ENCODE assay signal across 10 cellular contexts in the genomic region with DNA sequence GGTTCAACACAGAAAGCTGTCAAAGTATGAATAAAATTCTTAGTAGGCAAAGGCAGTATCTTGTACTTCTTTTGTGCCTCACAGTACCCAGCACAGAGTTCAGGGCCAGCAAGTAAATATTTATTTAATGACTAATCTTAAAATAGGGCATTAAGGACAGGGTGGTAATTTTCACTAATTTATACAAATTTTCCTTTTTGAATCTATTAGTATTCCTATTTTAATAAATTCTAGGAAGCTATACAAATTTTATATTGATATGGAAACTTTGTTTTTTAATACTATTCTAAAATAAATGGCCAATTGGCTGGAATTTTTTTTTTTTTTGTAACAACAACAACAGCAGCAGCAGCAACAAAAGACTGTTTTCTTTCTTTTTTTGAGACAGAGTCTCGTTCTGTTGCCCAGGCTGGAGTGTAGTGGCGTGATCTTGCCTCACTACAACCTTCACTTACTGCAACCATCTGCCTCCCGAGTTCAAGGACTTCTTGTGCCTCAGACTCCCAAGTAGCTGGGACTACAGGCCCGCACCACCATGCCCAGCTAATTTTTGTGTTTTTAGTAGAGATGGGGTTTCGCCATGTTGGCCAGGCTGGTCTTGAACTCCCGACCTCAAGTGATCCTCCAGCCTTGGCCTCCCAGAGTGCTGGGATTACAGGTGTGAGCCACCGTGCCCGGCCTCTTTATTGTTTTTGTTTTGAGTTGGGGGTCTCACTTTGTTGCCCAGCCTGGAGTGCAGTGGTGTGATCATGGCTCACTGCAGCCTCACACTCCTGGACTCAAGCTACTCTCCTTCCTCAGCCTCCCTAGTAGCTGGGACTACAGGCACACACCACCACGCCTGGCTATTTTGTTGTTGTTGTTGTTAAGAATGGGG.
A peak's percentile ranks its signal among the peaks of the same experiment; 100 is the strongest.
DNase-seq lines count a peak whose midpoint lies in the region; ATAC-seq and TF ChIP-seq lines count a peak whose summit lies in the region.
"Had no signal": no experiment of that assay in that cellular context is flagged by ENCODE, and none has a peak within 500 bp of the region (broad histone marks: within the 10 kb centered on the region; RNA-seq: fewer than 3 reads in every experiment).

No MANE protein-coding gene starts in this region.

- CTCF ChIA-PET in activated CD8-positive, alpha-beta T cell treated with anti-CD3 and anti-CD28 coated beads for 36 hours (lab: Charles Lee): interaction anchor here (0.7 to 17.4 kb wide), 13 partner anchors 7 to 352 kb away, joined by 3 to 236 read pairs (median 7); a partner anchor contains a TSS

- H3K4me3 ChIP-seq in left ventricle myocardium inferior: peak overlapping the region; percentile 48
- no peak overlapping the region for H3K4me3 ChIP-seq in skeletal muscle tissue (ENCODE audit: low read length in 3 of 3)
- no peak overlapping the region for H3K4me3 ChIP-seq in mucosa of descending colon

- H3K27ac ChIP-seq in left ventricle myocardium inferior (replicated peaks) (peak overlapping the region; percentile 97), skeletal muscle tissue (ENCODE audit: low read depth, low read length) (peak overlapping the region; percentile 87)

- peaks cover 69% of the 10 kb centered on the region for H3K4me1 Mint-ChIP-seq in activated CD8-positive, alpha-beta T cell treated with anti-CD3 and anti-CD28 coated beads for 36 hours (ENCODE audit: low read depth)

- H3K9me3 Mint-ChIP-seq in activated CD8-positive, alpha-beta T cell treated with anti-CD3 and anti-CD28 coated beads for 36 hours: peaks cover 7% of the 10 kb centered on the region
- H3K9me3 Mint-ChIP-seq: stimulated activated naive CD8-positive, alpha-beta T cell treated with anti-CD3 and anti-CD28 coated beads, Interleukin-15, amount 100 ng/mL, for 72 hours had no signal

- H3K9ac ChIP-seq in skeletal muscle tissue (ENCODE audit: low read depth in 1 of 3, low read length in 3 of 3): peak overlapping the region in 2 of 3 donors; percentile 69 to 78
- H3K9ac ChIP-seq: parathyroid adenoma had no signal

- POLR2A ChIA-PET in activated CD8-positive, alpha-beta T cell treated with anti-CD3 and anti-CD28 coated beads for 36 hours (lab: Charles Lee): interaction anchor here (0.7 to 1.0 kb wide), 3 partner anchors 41 to 69 kb away, joined by 3 read pairs; no protein-coding TSS in a partner anchor

- intact Hi-C loops in activated CD8-positive, alpha-beta T cell treated with anti-CD3 and anti-CD28 coated beads for 36 hours (cut with micrococcal nuclease): loop anchor here (5.0 kb wide), 1 partner anchor 64 kb away; no protein-coding TSS in a partner anchor
- intact Hi-C loops in left ventricle myocardium inferior (cut with micrococcal nuclease): no loop called here
- intact Hi-C loops in posterior vena cava (cut with DNase I): loop anchor here (2.0 to 5.0 kb wide), 2 partner anchors 19 to 129 kb away; no protein-coding TSS in a partner anchor
- intact Hi-C loops in mucosa of descending colon (cut with DNase I, micrococcal nuclease): no loop called here

- H3K9me3 ChIP-seq in left ventricle myocardium inferior (replicated peaks) (no peaks in the 10 kb centered on the region), skeletal muscle tissue (ENCODE audit: control insufficient read depth in 3 of 3, low read length in 3 of 3) (no peaks in the 10 kb centered on the region), mucosa of descending colon (no peaks in the 10 kb centered on the region)

- H3K4me3 Mint-ChIP-seq in activated CD8-positive, alpha-beta T cell treated with anti-CD3 and anti-CD28 coated beads for 36 hours: no peak overlapping the region

- H3K27me3 Mint-ChIP-seq in activated CD8-positive, alpha-beta T cell treated with anti-CD3 and anti-CD28 coated beads for 36 hours: no peaks in the 10 kb centered on the region
- H3K27me3 Mint-ChIP-seq: stimulated activated naive CD8-positive, alpha-beta T cell treated with anti-CD3 and anti-CD28 coated beads, Interleukin-15, amount 100 ng/mL, for 72 hours had no signal

- no peak for TF ChIP-seq CTCF in activated CD8-positive, alpha-beta T cell treated with anti-CD3 and anti-CD28 coated beads for 36 hours (IDR thresholded peaks at IDR 0.05)
- no peak for TF ChIP-seq CTCF in left ventricle myocardium inferior (IDR thresholded peaks at IDR 0.05; ENCODE audit: borderline replicate concordance)
- TF ChIP-seq CTCF in mucosa of descending colon (IDR thresholded peaks at IDR 0.05): no peak

- peaks cover 27% of the 10 kb centered on the region for H3K36me3 ChIP-seq in left ventricle myocardium inferior
- H3K36me3 ChIP-seq in skeletal muscle tissue (ENCODE audit: control insufficient read depth in 3 of 3, insufficient read depth in 3 of 3, low read length in 3 of 3): peaks cover 2 to 7% (median 3%) of the 10 kb centered on the region in 3 donors
- H3K36me3 ChIP-seq in mucosa of descending colon (ENCODE audit: low read depth): no peaks in the 10 kb centered on the region

- peak overlapping the region; percentile 70 for H3K27ac Mint-ChIP-seq in activated CD8-positive, alpha-beta T cell treated with anti-CD3 and anti-CD28 coated beads for 36 hours

- DNase-seq in EH (ENCODE audit: low read depth) (peak; percentile 37), left ventricle myocardium inferior (no peak), posterior vena cava (ENCODE audit: low spot score) (no peak), amygdala (lab: John Stamatoyannopoulos, UW) (no peak), mucosa of descending colon (no peak)
- DNase-seq in activated CD8-positive, alpha-beta T cell treated with anti-CD3 and anti-CD28 coated beads for 36 hours: no peak
- no peak for DNase-seq in activated T-cell treated with anti-CD3 and anti-CD28 coated beads, Interleukin-2, amount 50 U/mL, for 1 hour
- DNase-seq: stimulated activated naive CD8-positive, alpha-beta T cell treated with anti-CD3 and anti-CD28 coated beads, Interleukin-15, amount 100 ng/mL, for 72 hours had no signal

- H3K4me1 ChIP-seq in left ventricle myocardium inferior (peaks cover 57% of the 10 kb centered on the region), skeletal muscle tissue (ENCODE audit: control insufficient read depth in 3 of 3, insufficient read depth in 3 of 3, low read length in 3 of 3) (peaks cover 29 to 38% (median 33%) of the 10 kb centered on the region in 3 donors), mucosa of descending colon (ENCODE audit: low read depth) (peaks cover 11% of the 10 kb centered on the region)

- peaks cover 38% of the 10 kb centered on the region for H3K36me3 Mint-ChIP-seq in activated CD8-positive, alpha-beta T cell treated with anti-CD3 and anti-CD28 coated beads for 36 hours (ENCODE audit: low read depth)

- no peak for ATAC-seq in activated CD8-positive, alpha-beta T cell treated with anti-CD3 and anti-CD28 coated beads for 36 hours
- no peak for ATAC-seq in mucosa of descending colon
- ATAC-seq: stimulated activated naive CD8-positive, alpha-beta T cell treated with anti-CD3 and anti-CD28 coated beads, Interleukin-15, amount 100 ng/mL, for 72 hours had no signal

- H3K27me3 ChIP-seq in left ventricle myocardium inferior (ENCODE audit: low read depth): no peaks in the 10 kb centered on the region
- H3K27me3 ChIP-seq in skeletal muscle tissue (ENCODE audit: control insufficient read depth in 3 of 3, insufficient read depth in 3 of 3, low read length in 3 of 3): no peaks in the 10 kb centered on the region

Comparison
In these comparisons a context has a peak if more than half of its experiments do, and no peak if none do; other contexts are left out.
1. intact Hi-C loops: an anchor here in activated CD8-positive, alpha-beta T cell treated with anti-CD3 and anti-CD28 coated beads for 36 hours (5.0 kb wide) and posterior vena cava (2.0 to 5.0 kb wide); none called in left ventricle myocardium inferior and mucosa of descending colon.